9 cellular contexts compared by ENCODE assay signal in genomic region chr20:56234110-56234509, GRCh38. TPM values are rescaled to one million over a fixed set of nuclear protein-coding genes. Genes with fewer than 3 reads are reported as not detected.
"Had no signal": no experiment of that assay in that cellular context is flagged by ENCODE, and none has a peak within 500 bp of the region (broad histone marks: within the 10 kb centered on the region; RNA-seq: fewer than 3 reads in every experiment).

No MANE protein-coding gene starts in this region.

- DNase-seq: GDM1, GF-D8 had no signal

- FAIRE-seq: G401.6, GM12878, GM12891, GM12892, GM18507, GM19239 had no signal

- H3K4me3 ChIP-seq: GM12878 had no signal

- ATAC-seq: GM12878 had no signal

RNA-seq across cellular contexts. Expression of gene MC3R, which starts 14.4 kb away (rescaled TPM):
- total RNA-seq: G401, GM12878 had no signal
- polyA plus RNA-seq: GM12878 had no signal
